ENCODE assay signal across 27 cellular contexts in the genomic region with DNA sequence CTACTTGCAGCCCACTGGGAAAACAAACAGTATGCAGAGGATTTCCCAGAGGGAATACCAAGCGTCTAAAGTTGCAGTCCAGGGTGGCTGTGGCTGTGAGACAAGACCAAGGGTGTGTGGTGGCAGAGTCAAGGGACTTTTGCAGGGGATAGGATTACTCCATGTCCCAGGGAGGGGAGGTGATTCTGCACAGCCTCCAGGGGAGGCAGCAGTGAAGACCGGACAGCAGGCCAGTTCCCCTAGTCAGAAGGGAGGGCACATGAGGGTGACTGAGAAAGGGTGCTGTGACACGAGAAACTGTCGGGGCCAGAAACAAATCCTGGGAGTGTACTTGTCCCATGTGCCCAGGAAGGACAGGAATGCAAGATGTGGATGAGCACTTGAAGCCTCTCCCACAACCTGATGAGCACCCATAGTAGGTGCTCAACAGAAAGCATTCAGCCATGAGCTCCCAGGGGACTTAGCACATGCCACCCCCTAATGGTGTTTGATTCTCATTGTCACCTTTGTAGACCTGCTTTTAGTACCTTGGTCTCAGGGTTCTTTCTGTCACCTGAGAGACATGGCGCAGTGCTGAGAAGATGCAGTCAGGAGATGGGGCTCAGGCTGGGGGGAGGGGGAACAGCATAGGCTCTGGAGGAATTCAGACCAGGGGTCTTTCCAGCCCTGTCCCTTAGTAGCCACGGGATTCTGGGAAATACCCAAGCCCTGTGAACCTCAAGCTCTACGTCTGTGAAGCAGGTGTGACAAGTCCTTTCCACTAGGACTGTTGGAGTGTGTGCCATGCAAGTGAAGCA. TPM values are rescaled to one million over a fixed set of nuclear protein-coding genes. Genes with fewer than 3 reads are reported as not detected.
A peak's percentile ranks its signal among the peaks of the same experiment; 100 is the strongest.
DNase-seq lines count a peak whose midpoint lies in the region; ATAC-seq, FAIRE-seq and TF ChIP-seq lines count a peak whose summit lies in the region.
"Had no signal": no experiment of that assay in that cellular context is flagged by ENCODE, and none has a peak within 500 bp of the region (broad histone marks: within the 10 kb centered on the region; RNA-seq: fewer than 3 reads in every experiment).

No MANE protein-coding gene starts in this region.

- no peak overlapping the region for H3K27ac Mint-ChIP-seq in mesothelial cell of epicardium
- H3K27ac Mint-ChIP-seq: CD4-positive, CD25-positive, alpha-beta regulatory T cell; IgD-negative memory B cell had no signal

- peaks cover 25% of the 10 kb centered on the region for H3K9me3 Mint-ChIP-seq in mesothelial cell of epicardium
- H3K9me3 Mint-ChIP-seq: CD4-positive, CD25-positive, alpha-beta regulatory T cell; IgD-negative memory B cell had no signal

- H3K4me1 Mint-ChIP-seq in mesothelial cell of epicardium = peaks cover 3% of the 10 kb centered on the region
- H3K4me1 Mint-ChIP-seq: CD4-positive, CD25-positive, alpha-beta regulatory T cell had no signal

- no peak for TF ChIP-seq POLR2A in K562 (conservative IDR thresholded peaks at IDR 0.05)

- H3K36me3 Mint-ChIP-seq in mesothelial cell of epicardium = no peaks in the 10 kb centered on the region
- H3K36me3 Mint-ChIP-seq: CD4-positive, CD25-positive, alpha-beta regulatory T cell; IgD-negative memory B cell had no signal

- peaks cover 16% of the 10 kb centered on the region for H3K4me1 ChIP-seq in HEK293 (ENCODE audit: control insufficient read depth, insufficient read depth, low read length)
- H3K4me1 ChIP-seq in K562 (replicated peaks in 1 of 2; ENCODE audit: control insufficient read depth in 2 of 2, insufficient read depth in 2 of 2, low read length in 2 of 2) = peaks cover 0 to 3% of the 10 kb centered on the region in 2 experiments; a peak in 2 of 5 replicates

- ATAC-seq in K562 = peak; percentile 56; the same call in 2 of the 3 replicates
- no peak for ATAC-seq in left colon

- no peaks in the 10 kb centered on the region for H3K9me3 ChIP-seq in HEK293 (ENCODE audit: control insufficient read depth, insufficient read depth, low read depth, low read length)
- no peaks in the 10 kb centered on the region for H3K9me3 ChIP-seq in K562 (replicated peaks; ENCODE audit: control insufficient read depth, insufficient read depth, low read depth, low read length)
- H3K9me3 ChIP-seq: BLaER1, HAP-1, SK-N-SH had no signal

- DNase-seq in NCI-H2171 treated with DMSO at 0.1 percent for 48 hours (lab: John Stamatoyannopoulos, UW) (peak; percentile 1), NCI-H2171 (lab: John Stamatoyannopoulos, UW) (no peak), K562 (ENCODE audit: extremely low read depth in 1 of 4, low spot score in 3 of 4) (peak in 1 of 4 experiments; percentile 3), ureter (ENCODE audit: low spot score) (peak; percentile 22), left colon (no peak), mesothelial cell of epicardium (ENCODE audit: low spot score in 2 of 2, unreplicated experiment in 2 of 2) (no peak)
- DNase-seq: CD4-positive, CD25-positive, alpha-beta regulatory T cell; DMS153; GOT3; NCI-H1092 treated with DMSO at 0.1 percent for 48 hours; NCI-H1436; NCI-H2227 treated with DMSO at 0.1 percent for 48 hours; NCI-H526 treated with DMSO at 0.1 percent for 48 hours; SK-N-SH; SW 1271 had no signal

- H3K27me3 ChIP-seq in K562 (ENCODE audit: control insufficient read depth in 2 of 2, insufficient read depth in 2 of 2, low read length in 2 of 2) = 0 out of 5 replicates have a peak, but pooled peaks cover 0 to 4% of the 10 kb centered on the region in 2 experiments
- H3K27me3 ChIP-seq: BLaER1 had no signal

- no peak overlapping the region for H3K4me3 Mint-ChIP-seq in mesothelial cell of epicardium
- H3K4me3 Mint-ChIP-seq: CD4-positive, CD25-positive, alpha-beta regulatory T cell had no signal

- 20% methylated on average over 5 of the region's 7 CpGs for WGBS in K562 (ENCODE audit: insufficient coverage, low coverage, missing lambda C conversion rate)

- H2AFZ ChIP-seq in K562 (ENCODE audit: low read depth, low read length) = no peak overlapping the region

- no peak overlapping the region for H3K9ac ChIP-seq in K562 (ENCODE audit: insufficient read depth in 1 of 2, low read depth in 2 of 2, low read length in 2 of 2)
- H3K9ac ChIP-seq: BLaER1, SK-N-SH had no signal

- H3K9me1 ChIP-seq in K562 (ENCODE audit: control insufficient read depth, insufficient read depth, low read length) = no peaks in the 10 kb centered on the region

- CTCF ChIA-PET in HEK293 (lab: Yijun Ruan, JAX) (interaction anchor here (1.0 kb wide), 1 partner anchor 40 kb away, joined by 3 read pairs; no protein-coding TSS in a partner anchor), K562 (lab: Yijun Ruan, JAX; ENCODE audit: low intra/inter-chr PET ratio) (no interaction called here)

- no peak overlapping the region for H3K4me2 ChIP-seq in K562 (ENCODE audit: insufficient read depth, low read length)
- H3K4me2 ChIP-seq: BLaER1, SK-N-SH had no signal

- H3K36me3 ChIP-seq in HEK293 (ENCODE audit: control insufficient read depth in 2 of 2, insufficient read depth in 1 of 2, low read length in 2 of 2) = no peaks in the 10 kb centered on the region
- H3K36me3 ChIP-seq in K562 (ENCODE audit: control insufficient read depth, insufficient read depth, low read length) = no peaks in the 10 kb centered on the region
- H3K36me3 ChIP-seq: BLaER1, HAP-1 had no signal

- H3K79me2 ChIP-seq in K562 (ENCODE audit: control insufficient read depth, insufficient read depth, low read length) = no peaks in the 10 kb centered on the region

- no peak for FAIRE-seq in K562 (lab: Jason Lieb, UNC)
- FAIRE-seq: G401.6, GM12892, RCC 7860 had no signal

- TF ChIP-seq CTCF in HEK293 (tag by site-specific recombination; IDR thresholded peaks at IDR 0.05) = no peak
- no peak for TF ChIP-seq CTCF in K562 (IDR thresholded peaks at IDR 0.05 in 2 of 3, conservative IDR thresholded peaks at IDR 0.05 in 1 of 3; ENCODE audit: insufficient read depth in 2 of 3, low read depth in 1 of 3, low read length in 3 of 3)
- no peak for TF ChIP-seq CTCF in mesothelial cell of epicardium (IDR thresholded peaks at IDR 0.05; ENCODE audit: unreplicated experiment)

- TF ChIP-seq RAD21 in K562 (CRISPR knock-in tag; conservative IDR thresholded peaks at IDR 0.05 in 1 of 2, IDR thresholded peaks at IDR 0.05 in 1 of 2) = no peak

- no peaks in the 10 kb centered on the region for H3K27me3 Mint-ChIP-seq in mesothelial cell of epicardium (ENCODE audit: low read depth)
- H3K27me3 Mint-ChIP-seq: CD4-positive, CD25-positive, alpha-beta regulatory T cell had no signal

- no peak for TF ChIP-seq EP300 in K562 (IDR thresholded peaks at IDR 0.05; ENCODE audit: low read length)

- in situ Hi-C loops in K562 (cut with MboI) = no loop called here

- H3K4me3 ChIP-seq in HEK293 (ENCODE audit: low read depth, low read length) (no peak overlapping the region), K562 (no peak overlapping the region)
- H3K4me3 ChIP-seq: BLaER1, HAP-1 had no signal

- intact Hi-C loops in K562 (cut with micrococcal nuclease) (no loop called here), left colon (cut with DNase I, micrococcal nuclease) (no loop called here)

- BruUV-seq in K562 (replicated peaks; lab: Mats Ljungman, UMichigan) = no TSS peak

- no peaks in the 10 kb centered on the region for H4K20me1 ChIP-seq in K562 (replicated peaks; ENCODE audit: control insufficient read depth, insufficient read depth, low read length)
- H4K20me1 ChIP-seq: BLaER1 had no signal

- no peak overlapping the region for H3K27ac ChIP-seq in HEK293 (ENCODE audit: extremely low read depth, low read depth, low read length)
- no peak overlapping the region for H3K27ac ChIP-seq in K562 (ENCODE audit: extremely low read depth, low read depth, low read length)
- H3K27ac ChIP-seq: BLaER1, HL-60 had no signal

- POLR2A ChIA-PET in HEK293 (lab: Yijun Ruan, JAX) (no interaction called here), K562 (lab: Yijun Ruan, JAX) (no interaction called here)

RNA-seq across cellular contexts. Expression of a gene that starts 18.1 kb away (rescaled TPM):
- not detected in 2 replicates for total RNA-seq in K562 (2011; cell fraction: chromatin; rRNA removed; ENCODE audit: low replicate concordance)
- not detected in 2 replicates for total RNA-seq in K562 (2011; cell fraction: nucleolus; rRNA removed)
- not detected in 2 replicates for total RNA-seq in K562 (2011; cell fraction: nucleoplasm; rRNA removed)
- total RNA-seq in K562 (2014; rRNA removed) (not detected in 2 replicates), K562 (2014; rRNA removed; fragmentation: Illumina TruSeq; extraction: Trizol) (not detected in 2 replicates), K562 (2015; rRNA removed; fragmentation: Illumina TruSeq; extraction: Trizol) (not detected in 2 replicates), K562 (2021) (not detected in 2 replicates), ureter (not detected), left colon (not detected), mesothelial cell of epicardium (not detected in 3 replicates)
- polyA plus RNA-seq in K562 (2011; rRNA removed) (0.10 TPM in 1 of 2 replicates, not detected in the other), K562 (2014; fragmentation: Illumina TruSeq; extraction: Trizol) (not detected in 2 replicates), K562 (2014; fragmentation: Nextera tagmentation; extraction: Ambion mirVana) (under 1 TPM in 1 of 2 experiments, not detected in 1; 0.08 TPM), K562 (2014; rRNA removed) (not detected in 2 replicates)
- polyA plus RNA-seq in K562 (2011; cell fraction: cytosol; rRNA removed) = not detected in 2 replicates
- polyA plus RNA-seq in K562 (2011; cell fraction: nucleus; rRNA removed) = 0.10 TPM in 1 of 2 replicates, not detected in the other
- 0.07 and 0.15 TPM in 2 replicates for polyA plus RNA-seq in K562 (2012)
- not detected in 2 replicates for polyA minus RNA-seq in K562 (2011; rRNA and poly(A)+ RNA removed)
- polyA minus RNA-seq in K562 (2011; cell fraction: cytosol; rRNA and poly(A)+ RNA removed) = not detected in 2 replicates
- polyA minus RNA-seq in K562 (2011; cell fraction: nucleus; rRNA and poly(A)+ RNA removed) = not detected in 2 replicates
- total RNA-seq: A172; CD4-positive, CD25-positive, alpha-beta regulatory T cell; M059J; NCI-H460; OCI-LY7 had no signal
- polyA plus RNA-seq: CD4-positive, CD25-positive, alpha-beta regulatory T cell; IgD-negative memory B cell; SK-N-SH had no signal

RNA-seq across cellular contexts. Expression of a gene that starts 19.4 kb away (rescaled TPM):
- 8.0 and 11.9 TPM in 2 replicates for total RNA-seq in K562 (2011; cell fraction: chromatin; rRNA removed; ENCODE audit: low replicate concordance)
- total RNA-seq in K562 (2011; cell fraction: nucleolus; rRNA removed) = 7.0 and 10.3 TPM in 2 replicates
- 8.7 and 10.4 TPM in 2 replicates for total RNA-seq in K562 (2011; cell fraction: nucleoplasm; rRNA removed)
- total RNA-seq in K562 (2014; rRNA removed) = 13.4 and 20.6 TPM in 2 replicates
- 9.6 and 11.2 TPM in 2 replicates for total RNA-seq in K562 (2014; rRNA removed; fragmentation: Illumina TruSeq; extraction: Trizol)
- total RNA-seq in K562 (2015; rRNA removed; fragmentation: Illumina TruSeq; extraction: Trizol) = 12.3 and 12.4 TPM in 2 replicates
- 12.8 and 14.9 TPM in 2 replicates for total RNA-seq in K562 (2021)
- 11.9 and 31.2 TPM in 2 replicates for polyA plus RNA-seq in K562 (2011; rRNA removed)
- 11.3 and 35.9 TPM in 2 replicates for polyA plus RNA-seq in K562 (2011; cell fraction: cytosol; rRNA removed)
- 8.7 and 25.4 TPM in 2 replicates for polyA plus RNA-seq in K562 (2011; cell fraction: nucleus; rRNA removed)
- 14.0 and 21.5 TPM in 2 replicates for polyA plus RNA-seq in K562 (2012)
- 18.5 and 19.4 TPM in 2 replicates for polyA plus RNA-seq in K562 (2014; fragmentation: Illumina TruSeq; extraction: Trizol)
- polyA plus RNA-seq in K562 (2014; fragmentation: Nextera tagmentation; extraction: Ambion mirVana) = 10 to 100 TPM; 11.7 to 14.1 TPM
- polyA plus RNA-seq in K562 (2014; rRNA removed) = 15.7 and 18.2 TPM in 2 replicates
- 3.8 and 13.4 TPM in 2 replicates for polyA minus RNA-seq in K562 (2011; rRNA and poly(A)+ RNA removed)
- 5.2 and 14.5 TPM in 2 replicates for polyA minus RNA-seq in K562 (2011; cell fraction: cytosol; rRNA and poly(A)+ RNA removed)
- polyA minus RNA-seq in K562 (2011; cell fraction: nucleus; rRNA and poly(A)+ RNA removed) = 2.6 and 3.1 TPM in 2 replicates
- total RNA-seq in ureter = not detected
- not detected for total RNA-seq in left colon
- not detected in 3 replicates for total RNA-seq in mesothelial cell of epicardium
- total RNA-seq: A172; CD4-positive, CD25-positive, alpha-beta regulatory T cell; OCI-LY7 had no signal
- polyA plus RNA-seq: CD4-positive, CD25-positive, alpha-beta regulatory T cell had no signal

RNA-seq across cellular contexts. Expression of a gene that starts 27.0 kb away (rescaled TPM):
- 15.2 and 24.3 TPM in 2 replicates for total RNA-seq in K562 (2011; cell fraction: chromatin; rRNA removed; ENCODE audit: low replicate concordance)
- total RNA-seq in K562 (2011; cell fraction: nucleolus; rRNA removed) = 14.3 and 19.2 TPM in 2 replicates
- 14.2 and 19.9 TPM in 2 replicates for total RNA-seq in K562 (2011; cell fraction: nucleoplasm; rRNA removed)
- total RNA-seq in K562 (2014; rRNA removed) (14.4 and 16.7 TPM in 2 replicates), K562 (2014; rRNA removed; fragmentation: Illumina TruSeq; extraction: Trizol) (18.0 and 18.1 TPM in 2 replicates), K562 (2015; rRNA removed; fragmentation: Illumina TruSeq; extraction: Trizol) (20.8 and 21.6 TPM in 2 replicates), K562 (2021) (20.9 and 23.0 TPM in 2 replicates), ureter (22.2 TPM), left colon (10 to 100 TPM; 37.2 to 37.8 TPM), mesothelial cell of epicardium (13.8 to 15.9 TPM (median 13.9 TPM) in 3 replicates)
- polyA plus RNA-seq in K562 (2011; rRNA removed) (25.6 and 32.9 TPM in 2 replicates), K562 (2014; fragmentation: Illumina TruSeq; extraction: Trizol) (19.5 and 20.7 TPM in 2 replicates), K562 (2014; fragmentation: Nextera tagmentation; extraction: Ambion mirVana) (10 to 100 TPM in 1 of 2 experiments, 1 to 10 TPM in 1; 6.3 to 12.2 TPM), K562 (2014; rRNA removed) (17.5 and 18.2 TPM in 2 replicates)
- polyA plus RNA-seq in K562 (2011; cell fraction: cytosol; rRNA removed) = 15.7 and 19.0 TPM in 2 replicates
- 21.4 and 23.6 TPM in 2 replicates for polyA plus RNA-seq in K562 (2011; cell fraction: nucleus; rRNA removed)
- 22.8 and 26.0 TPM in 2 replicates for polyA plus RNA-seq in K562 (2012)
- 11.3 and 12.2 TPM in 2 replicates for polyA minus RNA-seq in K562 (2011; rRNA and poly(A)+ RNA removed)
- 8.0 and 8.7 TPM in 2 replicates for polyA minus RNA-seq in K562 (2011; cell fraction: cytosol; rRNA and poly(A)+ RNA removed)
- polyA minus RNA-seq in K562 (2011; cell fraction: nucleus; rRNA and poly(A)+ RNA removed) = 16.7 and 24.5 TPM in 2 replicates

RNA-seq across cellular contexts. Expression of a gene that starts 27.3 kb away (rescaled TPM):
- total RNA-seq in K562 (2011; cell fraction: chromatin; rRNA removed; ENCODE audit: low replicate concordance) = 0.28 TPM in 1 of 2 replicates, not detected in the other
- not detected in 2 replicates for total RNA-seq in K562 (2011; cell fraction: nucleolus; rRNA removed)
- 0.46 TPM in 1 of 2 replicates, not detected in the other for total RNA-seq in K562 (2011; cell fraction: nucleoplasm; rRNA removed)
- 0.33 TPM in 1 of 2 replicates, not detected in the other for total RNA-seq in K562 (2014; rRNA removed)
- not detected in 2 replicates for total RNA-seq in K562 (2014; rRNA removed; fragmentation: Illumina TruSeq; extraction: Trizol)
- total RNA-seq in K562 (2015; rRNA removed; fragmentation: Illumina TruSeq; extraction: Trizol) = 0.11 TPM in 1 of 2 replicates, not detected in the other
- total RNA-seq in K562 (2021) = 0.11 TPM in 1 of 2 replicates, not detected in the other
- 0.10 and 0.12 TPM in 2 replicates for polyA plus RNA-seq in K562 (2011; rRNA removed)
- 0.45 TPM in 1 of 2 replicates, not detected in the other for polyA plus RNA-seq in K562 (2011; cell fraction: cytosol; rRNA removed)
- 0.37 and 0.46 TPM in 2 replicates for polyA plus RNA-seq in K562 (2011; cell fraction: nucleus; rRNA removed)
- polyA plus RNA-seq in K562 (2012) = 0.07 and 0.10 TPM in 2 replicates
- polyA plus RNA-seq in K562 (2014; fragmentation: Illumina TruSeq; extraction: Trizol) = 0.11 TPM in 1 of 2 replicates, not detected in the other
- polyA plus RNA-seq in K562 (2014; fragmentation: Nextera tagmentation; extraction: Ambion mirVana) = under 1 TPM in 1 of 2 experiments, not detected in 1; 0.18 TPM
- polyA plus RNA-seq in K562 (2014; rRNA removed) = not detected in 2 replicates
- polyA minus RNA-seq in K562 (2011; rRNA and poly(A)+ RNA removed) = 0.15 and 0.18 TPM in 2 replicates
- polyA minus RNA-seq in K562 (2011; cell fraction: cytosol; rRNA and poly(A)+ RNA removed) = not detected in 2 replicates
- not detected in 2 replicates for polyA minus RNA-seq in K562 (2011; cell fraction: nucleus; rRNA and poly(A)+ RNA removed)
- not detected for total RNA-seq in ureter
- total RNA-seq in left colon = not detected
- total RNA-seq in mesothelial cell of epicardium = not detected in 3 replicates
- total RNA-seq: A172; CD4-positive, CD25-positive, alpha-beta regulatory T cell; NCI-H460; OCI-LY7 had no signal
- polyA plus RNA-seq: CD4-positive, CD25-positive, alpha-beta regulatory T cell had no signal

Comparison
In these comparisons a context has a peak if more than half of its experiments do, and no peak if none do; other contexts are left out.
1. DNase-seq: peak in NCI-H2171 treated with DMSO at 0.1 percent for 48 hours (single experiment) and ureter (single experiment); none in NCI-H2171 (single experiment), left colon (0 of 2) and mesothelial cell of epicardium (0 of 2).